Comparison of ENCODE assay signal across 6 cellular contexts in the genomic region with DNA sequence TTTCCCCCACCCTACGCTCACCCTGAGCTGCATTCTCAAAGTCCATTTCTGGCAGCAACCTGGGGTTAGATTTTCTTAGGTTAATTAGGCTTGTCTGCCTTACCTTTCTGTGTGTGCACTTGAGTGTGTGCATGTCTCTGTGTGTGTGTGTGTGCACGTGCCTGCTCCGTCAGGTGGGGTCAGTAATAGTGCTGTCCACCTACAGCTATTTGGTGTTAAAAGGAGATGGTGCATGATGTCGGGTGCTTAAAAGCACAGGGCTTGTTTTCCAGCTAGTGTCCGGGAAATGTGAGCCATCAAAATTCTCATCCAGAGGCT.
"Had no signal": no experiment of that assay in that cellular context is flagged by ENCODE, and none has a peak within 500 bp of the region (broad histone marks: within the 10 kb centered on the region; RNA-seq: fewer than 3 reads in every experiment).

No MANE protein-coding gene starts in this region.

- H3K4me1 ChIP-seq: SJCRH30 had no signal

- H3K36me3 ChIP-seq: SJCRH30 had no signal

- DNase-seq: NCI-H1048; NCI-H446 treated with DMSO at 0.1 percent for 48 hours; NK-92 treated with Interleukin-12 subunit alpha and Interleukin-12 subunit beta, amount 100 ng/mL, for 24 hours; SHP77 treated with DMSO at 0.1 percent for 48 hours had no signal

- H3K9me3 ChIP-seq: SJCRH30 had no signal

- H3K27ac ChIP-seq: RWPE1, SJCRH30 had no signal

- H3K4me3 ChIP-seq: SJCRH30 had no signal
